32 cellular contexts compared by ENCODE assay signal in genomic region chr17:36105718-36106117, GRCh38. TPM values are rescaled to one million over a fixed set of nuclear protein-coding genes. Genes with fewer than 3 reads are reported as not detected.
DNase-seq lines count a peak whose midpoint lies in the region; ATAC-seq, FAIRE-seq and TF ChIP-seq lines count a peak whose summit lies in the region.
"Had no signal": no experiment of that assay in that cellular context is flagged by ENCODE, and none has a peak within 500 bp of the region (broad histone marks: within the 10 kb centered on the region; RNA-seq: fewer than 3 reads in every experiment).

No MANE protein-coding gene starts in this region.

- peak overlapping the region in 10 of 11 experiments; percentile 77 to 95 (median 86); a peak in 20 of 22 replicates for H3K4me2 ChIP-seq in BLaER1 treated with 17β-estradiol and CSF1 and Interleukin-3, amounts not matched to agents 10 nM and 100 nM
- H3K4me2 ChIP-seq: SK-N-SH had no signal

- peaks cover 0 to 11% (median 4%) of the 10 kb centered on the region in 11 experiments; a peak in 5 of 22 replicates for H3K9me3 ChIP-seq in BLaER1 treated with 17β-estradiol and CSF1 and Interleukin-3, amounts not matched to agents 10 nM and 100 nM (replicated peaks in 1 of 11)
- H3K9me3 ChIP-seq in endodermal cell (ENCODE audit: control insufficient read depth, low read length) = no peaks in the 10 kb centered on the region
- H3K9me3 ChIP-seq in tibial nerve = no peaks in the 10 kb centered on the region
- H3K9me3 ChIP-seq: body of pancreas, heart left ventricle, sigmoid colon, SK-N-SH had no signal

- H3K4me1 Mint-ChIP-seq in endodermal cell = peaks cover 1% of the 10 kb centered on the region
- H3K4me1 Mint-ChIP-seq in naive thymus-derived CD8-positive, alpha-beta T cell = peaks cover 0 to 59% (median 5%) of the 10 kb centered on the region in 4 donors

- H3K36me3 ChIP-seq in BLaER1 treated with 17β-estradiol and CSF1 and Interleukin-3, amounts not matched to agents 10 nM and 100 nM = peaks cover 0 to 5% (median 0%) of the 10 kb centered on the region in 11 experiments; a peak in 1 of 22 replicates
- no peaks in the 10 kb centered on the region for H3K36me3 ChIP-seq in endodermal cell (ENCODE audit: control insufficient read depth, insufficient read depth, low read length)
- no peaks in the 10 kb centered on the region for H3K36me3 ChIP-seq in tibial nerve
- H3K36me3 ChIP-seq: heart left ventricle, sigmoid colon had no signal

- no peak for ATAC-seq in naive thymus-derived CD8-positive, alpha-beta T cell
- ATAC-seq: body of pancreas, heart left ventricle had no signal

- peaks cover 73% of the 10 kb centered on the region for H3K27me3 Mint-ChIP-seq in endodermal cell (ENCODE audit: insufficient read depth)
- peaks cover 3 to 44% (median 22%) of the 10 kb centered on the region in 5 donors for H3K27me3 Mint-ChIP-seq in naive thymus-derived CD8-positive, alpha-beta T cell

- no peak overlapping the region for H3K4me3 Mint-ChIP-seq in endodermal cell
- H3K4me3 Mint-ChIP-seq in naive thymus-derived CD8-positive, alpha-beta T cell = peak overlapping the region in 3 of 10 donors; percentile 1 to 92 (median 92)
- H3K4me3 Mint-ChIP-seq: type B pancreatic cell had no signal

- peak overlapping the region in 3 of 10 experiments; percentile 50 to 59 (median 55); a peak in 4 of 20 replicates for H3K4me3 ChIP-seq in BLaER1 treated with 17β-estradiol and CSF1 and Interleukin-3, amounts not matched to agents 10 nM and 100 nM
- H3K4me3 ChIP-seq in endodermal cell (ENCODE audit: low read length) (no peak overlapping the region), tibial nerve (no peak overlapping the region)
- H3K4me3 ChIP-seq: body of pancreas, GM23248, sigmoid colon had no signal

- peak overlapping the region in 6 of 11 experiments; percentile 71 to 84 (median 76); a peak in 8 of 22 replicates for H3K27ac ChIP-seq in BLaER1 treated with 17β-estradiol and CSF1 and Interleukin-3, amounts not matched to agents 10 nM and 100 nM
- H3K27ac ChIP-seq in endodermal cell (ENCODE audit: low read depth, low read length) = no peak overlapping the region
- H3K27ac ChIP-seq in tibial nerve = no peak overlapping the region
- H3K27ac ChIP-seq: body of pancreas, GM23248, sigmoid colon had no signal

- H3K9ac ChIP-seq in BLaER1 treated with 17β-estradiol and CSF1 and Interleukin-3, amounts not matched to agents 10 nM and 100 nM = peak overlapping the region in 3 of 11 experiments; percentile 72 to 81 (median 74); a peak in 4 of 22 replicates
- no peak overlapping the region for H3K9ac ChIP-seq in endodermal cell (ENCODE audit: extremely low read depth, low read length, poor library complexity, severe bottlenecking)
- H3K9ac ChIP-seq: GM23248, SK-N-SH had no signal

- no peaks in the 10 kb centered on the region for H4K20me1 ChIP-seq in BLaER1 treated with 17β-estradiol and CSF1 and Interleukin-3, amounts not matched to agents 10 nM and 100 nM

- no peak overlapping the region for H3K27ac Mint-ChIP-seq in endodermal cell
- peak overlapping the region in 3 of 10 donors; percentile 40 to 93 (median 91) for H3K27ac Mint-ChIP-seq in naive thymus-derived CD8-positive, alpha-beta T cell
- H3K27ac Mint-ChIP-seq: progenitor cell of endocrine pancreas, type B pancreatic cell had no signal

- peaks cover 37 to 71% (median 58%) of the 10 kb centered on the region in 10 experiments for H3K4me1 ChIP-seq in BLaER1 treated with 17β-estradiol and CSF1 and Interleukin-3, amounts not matched to agents 10 nM and 100 nM
- H3K4me1 ChIP-seq in endodermal cell (ENCODE audit: control insufficient read depth, insufficient read depth, low read length) = no peaks in the 10 kb centered on the region
- H3K4me1 ChIP-seq in tibial nerve = no peaks in the 10 kb centered on the region
- H3K4me1 ChIP-seq: body of pancreas, sigmoid colon had no signal

- no peaks in the 10 kb centered on the region for H3K9me3 Mint-ChIP-seq in endodermal cell
- no peaks in the 10 kb centered on the region for H3K9me3 Mint-ChIP-seq in naive thymus-derived CD8-positive, alpha-beta T cell
- H3K9me3 Mint-ChIP-seq: type B pancreatic cell had no signal

- WGBS in endodermal cell (ENCODE audit: insufficient coverage in 1 of 2, insufficient read length in 1 of 2), 2 experiments = 87 to 96% methylated on average over 4 of the region's 6 CpGs
- 78 to 84% methylated on average over 6 of the region's 6 CpGs for WGBS in tibial nerve, 2 donors

- no peaks in the 10 kb centered on the region for H3K27me3 ChIP-seq in BLaER1 treated with 17β-estradiol and CSF1 and Interleukin-3, amounts not matched to agents 10 nM and 100 nM
- H3K27me3 ChIP-seq in endodermal cell (ENCODE audit: control insufficient read depth, insufficient read depth, low read length, poor library complexity, severe bottlenecking) = peaks cover 85% of the 10 kb centered on the region
- H3K27me3 ChIP-seq in tibial nerve = no peaks in the 10 kb centered on the region
- H3K27me3 ChIP-seq: body of pancreas, sigmoid colon had no signal

- FAIRE-seq in GM12891 (lab: Jason Lieb, UNC) = no peak
- FAIRE-seq: A204.1, GM18507 had no signal

- no peak for TF ChIP-seq EP300 in tibial nerve (IDR thresholded peaks at IDR 0.05)

- POLR2A ChIA-PET in naive thymus-derived CD8-positive, alpha-beta T cell (lab: Charles Lee) = no interaction called here

- no peaks in the 10 kb centered on the region for H3K36me3 Mint-ChIP-seq in endodermal cell (ENCODE audit: low read depth)
- H3K36me3 Mint-ChIP-seq in naive thymus-derived CD8-positive, alpha-beta T cell = no peaks in the 10 kb centered on the region
- H3K36me3 Mint-ChIP-seq: type B pancreatic cell had no signal

- TF ChIP-seq POLR2A in GM12891 (IDR thresholded peaks at IDR 0.05; ENCODE audit: low read depth, low read length) = no peak
- TF ChIP-seq POLR2A in tibial nerve (IDR thresholded peaks at IDR 0.05) = no peak

- DNase-seq in SKM-1 (lab: John Stamatoyannopoulos, UW; ENCODE audit: unreplicated experiment) (peak; percentile 41), SKM-1 treated with dmso at 0.1 percent for 144 hours (lab: John Stamatoyannopoulos, UW; ENCODE audit: unreplicated experiment) (no peak), NOMO-1 treated with DMSO at 0.1 percent for 48 hours (lab: John Stamatoyannopoulos, UW; ENCODE audit: unreplicated experiment) (peak; percentile 67), endodermal cell (peak; percentile 11), GM12891 (ENCODE audit: insufficient read length, low spot score) (no peak), tibial nerve (ENCODE audit: low spot score in 2 of 2) (no peak)
- DNase-seq in naive thymus-derived CD8-positive, alpha-beta T cell = no peak
- DNase-seq: activated effector memory CD4-positive, alpha-beta T cell treated with Interleukin-2 at 50 U/mL for 16 hours; AML-193; body of pancreas; effector CD4-positive, alpha-beta T cell; erythroblast; GDM1; GM23248; heart left ventricle; KBM-7; MM.1S; NCI-H1436 treated with DMSO at 0.1 percent for 48 hours; RPMI8226; sigmoid colon; SK-N-SH; stimulated activated CD8-positive, alpha-beta memory T cell treated with anti-CD3 and anti-CD28 coated beads, Interleukin-4, amount 100 ng/mL, for 48 hours had no signal

- TF ChIP-seq CTCF in endodermal cell (conservative IDR thresholded peaks at IDR 0.05) (no peak), tibial nerve (IDR thresholded peaks at IDR 0.05) (no peak)

TF ChIP-seq in GM12891, 5 proteins besides CTCF, POLR2A, EP300 and RAD21:
- TF ChIP-seq TAF1 (IDR thresholded peaks at IDR 0.05; ENCODE audit: low read depth, low read length) (no peak), PAX5 (IDR thresholded peaks at IDR 0.05; ENCODE audit: insufficient read depth, low read length, severe bottlenecking) (no peak), POLR2AphosphoS5 (IDR thresholded peaks at IDR 0.05; ENCODE audit: low read depth, low read length) (no peak), POU2F2 (IDR thresholded peaks at IDR 0.05; ENCODE audit: low read depth, low read length) (no peak), SPI1 (IDR thresholded peaks at IDR 0.05; ENCODE audit: low read depth, low read length) (no peak)
TF ChIP-seq in GM12891: peak in this region for 0.

RNA-seq across cellular contexts. Expression of gene CCL4, which starts 2.1 kb away (rescaled TPM):
- total RNA-seq in endodermal cell = not detected
- not detected for polyA plus RNA-seq in endodermal cell (2013, experiment 1 of 2)
- not detected for polyA plus RNA-seq in endodermal cell (2013, experiment 2 of 2)
- polyA plus RNA-seq in GM12891 (2012; ENCODE audit: low read depth, missing spikeins) = 29.7 TPM
- 1 to 10 TPM; 2.9 to 4.3 TPM for total RNA-seq in naive thymus-derived CD8-positive, alpha-beta T cell
- polyA plus RNA-seq in naive thymus-derived CD8-positive, alpha-beta T cell = 100 to 1,000 TPM in 1 of 3 donors, 1 to 10 TPM in 2; 2.9 to 219 (median 3.9) TPM
- 1 to 10 TPM in 2 of 4 donors, under 1 TPM in 1, not detected in 1; 0.90 to 2.4 (median 1.9) TPM for total RNA-seq in tibial nerve
- total RNA-seq: body of pancreas, fibroblast of villous mesenchyme, GM23248, HT1080, lung microvascular endothelial cell, NCI-H460, progenitor cell of endocrine pancreas had no signal
- polyA plus RNA-seq: GM23248, SK-N-SH had no signal

RNA-seq across cellular contexts. Expression of gene CCL3, which starts 15.8 kb away (rescaled TPM):
- total RNA-seq in endodermal cell (not detected), tibial nerve (1 to 10 TPM in 1 of 4 donors, not detected in 3; 3.6 TPM)
- not detected for polyA plus RNA-seq in endodermal cell (2013, experiment 1 of 2)
- polyA plus RNA-seq in endodermal cell (2013, experiment 2 of 2) = not detected
- 316 TPM for polyA plus RNA-seq in GM12891 (2012; ENCODE audit: low read depth, missing spikeins)
- total RNA-seq in naive thymus-derived CD8-positive, alpha-beta T cell = 1 to 10 TPM; 1.6 to 2.6 TPM
- polyA plus RNA-seq in naive thymus-derived CD8-positive, alpha-beta T cell = 10 to 100 TPM in 1 of 3 donors, not detected in 2; 10.9 TPM
- total RNA-seq: body of pancreas, fibroblast of villous mesenchyme, GM23248, HT1080, lung microvascular endothelial cell, NCI-H460, progenitor cell of endocrine pancreas had no signal
- polyA plus RNA-seq: GM23248, SK-N-SH had no signal

RNA-seq across cellular contexts. Expression of gene CCL18, which starts 41.6 kb away (rescaled TPM):
- not detected for total RNA-seq in endodermal cell
- polyA plus RNA-seq in endodermal cell (2013, experiment 1 of 2) = not detected
- polyA plus RNA-seq in endodermal cell (2013, experiment 2 of 2) = not detected
- polyA plus RNA-seq in GM12891 (2012; ENCODE audit: low read depth, missing spikeins) = not detected
- total RNA-seq in naive thymus-derived CD8-positive, alpha-beta T cell = not detected
- polyA plus RNA-seq in naive thymus-derived CD8-positive, alpha-beta T cell = not detected
- total RNA-seq in tibial nerve = 1 to 10 TPM in 1 of 4 donors, not detected in 3; 4.5 TPM
- total RNA-seq: body of pancreas, cerebellum, fibroblast of villous mesenchyme, GM23248, HT1080, lung microvascular endothelial cell, NCI-H460, progenitor cell of endocrine pancreas had no signal
- polyA plus RNA-seq: GM23248, SK-N-SH had no signal

Comparison
In these comparisons a context has a peak if more than half of its experiments do, and no peak if none do; other contexts are left out.
1. DNase-seq: peak in SKM-1 (single experiment), NOMO-1 treated with DMSO at 0.1 percent for 48 hours (single experiment) and endodermal cell (single experiment); none in SKM-1 treated with dmso at 0.1 percent for 144 hours (single experiment), GM12891 (single experiment), naive thymus-derived CD8-positive, alpha-beta T cell (0 of 10) and tibial nerve (0 of 2).
2. H3K27ac ChIP-seq: peak in BLaER1 treated with 17β-estradiol and CSF1 and Interleukin-3, amounts not matched to agents 10 nM and 100 nM (6 of 11); none in endodermal cell (single experiment) and tibial nerve (0 of 4).